In genomic region chr12:91836264-91836663, GRCh38 we compare ENCODE assay signal across 14 cellular contexts.
A peak's percentile ranks its signal among the peaks of the same experiment; 100 is the strongest.
DNase-seq lines count a peak whose midpoint lies in the region; ATAC-seq and TF ChIP-seq lines count a peak whose summit lies in the region.
"Had no signal": no experiment of that assay in that cellular context is flagged by ENCODE, and none has a peak within 500 bp of the region (broad histone marks: within the 10 kb centered on the region; RNA-seq: fewer than 3 reads in every experiment).

No MANE protein-coding gene starts in this region.

- peak overlapping the region; percentile 11 to 46 for H3K27ac Mint-ChIP-seq in natural killer cell
- H3K27ac Mint-ChIP-seq in natural killer cell treated with Interleukin-12 subunit alpha and Interleukin-12 subunit beta and Interleukin-15 and Interleukin-18, amount 100 ng/mL, for 72 hours: no peak overlapping the region
- peak overlapping the region; percentile 19 for H3K27ac Mint-ChIP-seq in central memory CD8-positive, alpha-beta T cell (ENCODE audit: low read depth)
- peak overlapping the region in 4 of 10 donors; percentile 27 to 72 (median 56) for H3K27ac Mint-ChIP-seq in naive thymus-derived CD8-positive, alpha-beta T cell
- H3K27ac Mint-ChIP-seq: GM23338 had no signal

- H3K36me3 Mint-ChIP-seq in natural killer cell: no peaks in the 10 kb centered on the region
- H3K36me3 Mint-ChIP-seq in natural killer cell treated with Interleukin-12 subunit alpha and Interleukin-12 subunit beta and Interleukin-15 and Interleukin-18, amount 100 ng/mL, for 72 hours: no peaks in the 10 kb centered on the region
- peaks cover 2% of the 10 kb centered on the region for H3K36me3 Mint-ChIP-seq in central memory CD8-positive, alpha-beta T cell (ENCODE audit: insufficient read depth)
- peaks cover 0 to 4% (median 3%) of the 10 kb centered on the region in 3 donors for H3K36me3 Mint-ChIP-seq in naive thymus-derived CD8-positive, alpha-beta T cell

- H3K27me3 Mint-ChIP-seq in natural killer cell (ENCODE audit: low read depth in 2 of 2): no peaks in the 10 kb centered on the region
- H3K27me3 Mint-ChIP-seq in natural killer cell treated with Interleukin-12 subunit alpha and Interleukin-12 subunit beta and Interleukin-15 and Interleukin-18, amount 100 ng/mL, for 72 hours: no peaks in the 10 kb centered on the region
- no peaks in the 10 kb centered on the region for H3K27me3 Mint-ChIP-seq in central memory CD8-positive, alpha-beta T cell
- H3K27me3 Mint-ChIP-seq in naive thymus-derived CD8-positive, alpha-beta T cell: no peaks in the 10 kb centered on the region
- H3K27me3 Mint-ChIP-seq: CD4-positive, CD25-positive, alpha-beta regulatory T cell had no signal

- H3K9me3 Mint-ChIP-seq in natural killer cell: no peaks in the 10 kb centered on the region
- peaks cover 3% of the 10 kb centered on the region for H3K9me3 Mint-ChIP-seq in natural killer cell treated with Interleukin-12 subunit alpha and Interleukin-12 subunit beta and Interleukin-15 and Interleukin-18, amount 100 ng/mL, for 72 hours
- no peaks in the 10 kb centered on the region for H3K9me3 Mint-ChIP-seq in central memory CD8-positive, alpha-beta T cell
- peaks cover 0 to 9% (median 7%) of the 10 kb centered on the region in 9 donors for H3K9me3 Mint-ChIP-seq in naive thymus-derived CD8-positive, alpha-beta T cell
- H3K9me3 Mint-ChIP-seq: GM23338 had no signal

- DNase-seq in natural killer cell (no peak), GM03348 (ENCODE audit: low spot score) (no peak)
- no peak for DNase-seq in natural killer cell treated with Interleukin-12 subunit alpha and Interleukin-12 subunit beta and Interleukin-15 and Interleukin-18, amount 100 ng/mL, for 72 hours (ENCODE audit: low spot score)
- no peak for DNase-seq in central memory CD8-positive, alpha-beta T cell (ENCODE audit: low spot score in 2 of 2)
- DNase-seq in naive thymus-derived CD8-positive, alpha-beta T cell: no peak
- DNase-seq: ACHN, BE2C, C1 segment of cervical spinal cord, Caco-2, KG1 had no signal

- POLR2A ChIA-PET in naive thymus-derived CD8-positive, alpha-beta T cell (lab: Charles Lee): no interaction called here

- H3K4me3 Mint-ChIP-seq in natural killer cell: no peak overlapping the region
- H3K4me3 Mint-ChIP-seq in natural killer cell treated with Interleukin-12 subunit alpha and Interleukin-12 subunit beta and Interleukin-15 and Interleukin-18, amount 100 ng/mL, for 72 hours: no peak overlapping the region
- no peak overlapping the region for H3K4me3 Mint-ChIP-seq in central memory CD8-positive, alpha-beta T cell
- no peak overlapping the region for H3K4me3 Mint-ChIP-seq in naive thymus-derived CD8-positive, alpha-beta T cell
- H3K4me3 Mint-ChIP-seq: GM23338 had no signal

- peaks cover 8 to 14% of the 10 kb centered on the region in 2 donors for H3K4me1 Mint-ChIP-seq in natural killer cell
- H3K4me1 Mint-ChIP-seq in natural killer cell treated with Interleukin-12 subunit alpha and Interleukin-12 subunit beta and Interleukin-15 and Interleukin-18, amount 100 ng/mL, for 72 hours (ENCODE audit: low read depth in 2 of 2): no peaks in the 10 kb centered on the region
- H3K4me1 Mint-ChIP-seq in central memory CD8-positive, alpha-beta T cell: peaks cover 5% of the 10 kb centered on the region
- H3K4me1 Mint-ChIP-seq in naive thymus-derived CD8-positive, alpha-beta T cell: peaks cover 3 to 14% (median 12%) of the 10 kb centered on the region in 4 donors
- H3K4me1 Mint-ChIP-seq: GM23338 had no signal

- no peak for TF ChIP-seq CTCF in natural killer cell (IDR thresholded peaks at IDR 0.05)

- ATAC-seq in natural killer cell (no peak), GM18867 (IDR thresholded peaks at IDR 0.05; ENCODE audit: unreplicated experiment) (peak; percentile 41), HG02588 (IDR thresholded peaks at IDR 0.05; ENCODE audit: unreplicated experiment) (no peak)
- no peak for ATAC-seq in natural killer cell treated with Interleukin-12 subunit alpha and Interleukin-12 subunit beta and Interleukin-15 and Interleukin-18, amount 100 ng/mL, for 72 hours
- no peak for ATAC-seq in central memory CD8-positive, alpha-beta T cell (replicated peaks; ENCODE audit: extremely low read depth, poor library complexity, severe bottlenecking)
- ATAC-seq in naive thymus-derived CD8-positive, alpha-beta T cell: peak; percentile 59 to 61
- ATAC-seq: GM23338 had no signal

- intact Hi-C loops in natural killer cell (cut with micrococcal nuclease): no loop called here

Comparison
In these comparisons a context has a peak if more than half of its experiments do, and no peak if none do; other contexts are left out.
1. H3K27ac Mint-ChIP-seq: peak in natural killer cell (2 of 2) and central memory CD8-positive, alpha-beta T cell (single experiment); none in natural killer cell treated with Interleukin-12 subunit alpha and Interleukin-12 subunit beta and Interleukin-15 and Interleukin-18, amount 100 ng/mL, for 72 hours (0 of 2).
2. ATAC-seq: peak in GM18867 (single experiment) and naive thymus-derived CD8-positive, alpha-beta T cell (2 of 2); none in natural killer cell (0 of 3), natural killer cell treated with Interleukin-12 subunit alpha and Interleukin-12 subunit beta and Interleukin-15 and Interleukin-18, amount 100 ng/mL, for 72 hours (0 of 2), central memory CD8-positive, alpha-beta T cell (single experiment) and HG02588 (single experiment).